In the genomic region with DNA sequence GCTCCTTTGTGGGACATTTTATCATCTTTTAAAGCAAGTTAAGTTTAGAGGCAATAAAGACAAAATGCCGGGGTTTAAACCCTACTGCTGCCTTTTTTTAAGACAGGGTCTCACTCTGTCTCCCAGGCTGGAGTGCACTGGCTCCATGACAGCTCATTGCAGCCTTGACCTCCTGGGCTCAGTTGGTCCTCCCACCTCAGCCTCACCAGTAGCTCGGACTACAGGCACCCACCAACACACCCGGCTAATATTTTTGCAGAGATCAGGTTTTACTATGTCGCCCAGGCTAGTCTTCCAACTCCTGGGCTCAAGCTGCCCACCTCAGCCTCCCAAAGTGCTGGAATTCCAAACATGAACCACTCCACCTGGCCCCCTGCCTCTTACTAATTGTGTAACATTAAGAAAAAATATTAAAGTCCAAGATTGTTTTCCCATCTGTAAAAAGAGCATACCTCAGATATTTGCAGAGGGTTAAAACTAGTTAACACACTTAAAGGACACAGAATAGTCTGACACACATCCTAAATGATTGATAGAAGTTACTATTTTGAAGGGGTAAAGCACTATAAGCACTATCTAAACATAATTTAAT, we compare ENCODE assay signal across 13 cellular contexts. TPM values are rescaled to one million over a fixed set of nuclear protein-coding genes. Genes with fewer than 3 reads are reported as not detected.
A peak's percentile ranks its signal among the peaks of the same experiment; 100 is the strongest.
DNase-seq lines count a peak whose midpoint lies in the region; TF ChIP-seq lines count a peak whose summit lies in the region.
"Had no signal": no experiment of that assay in that cellular context is flagged by ENCODE, and none has a peak within 500 bp of the region (broad histone marks: within the 10 kb centered on the region; RNA-seq: fewer than 3 reads in every experiment).

No MANE protein-coding gene starts in this region.

- H3K79me2 ChIP-seq in MM.1S (ENCODE audit: low read length) = peaks cover 100% of the 10 kb centered on the region

- H4K20me1 ChIP-seq in MM.1S (ENCODE audit: insufficient read depth, low read length) = peaks cover 96% of the 10 kb centered on the region

- peak overlapping the region; percentile 11; the same call in 1 of the 2 replicates for H3K27ac ChIP-seq in MM.1S (ENCODE audit: low read length)

- peaks cover 88% of the 10 kb centered on the region for H3K4me1 Mint-ChIP-seq in activated CD4-positive, alpha-beta memory T cell treated with anti-CD3 and anti-CD28 coated beads for 36 hours (ENCODE audit: low read depth)
- peaks cover 85% of the 10 kb centered on the region for H3K4me1 Mint-ChIP-seq in activated CD4-positive, alpha-beta memory T cell treated with anti-CD3 and anti-CD28 coated beads, Interleukin-2, amount 10 ng/mL, durations not matched to agents 7 days and 5 days
- H3K4me1 Mint-ChIP-seq in brain (peaks cover 94% of the 10 kb centered on the region), progenitor cell of endocrine pancreas (ENCODE audit: low read depth) (peaks cover 40% of the 10 kb centered on the region)

- no peaks in the 10 kb centered on the region for H3K27me3 ChIP-seq in MM.1S (replicated peaks; ENCODE audit: insufficient read depth, low read length)

- no peaks in the 10 kb centered on the region for H3K27me3 Mint-ChIP-seq in activated CD4-positive, alpha-beta memory T cell treated with anti-CD3 and anti-CD28 coated beads for 36 hours
- H3K27me3 Mint-ChIP-seq in activated CD4-positive, alpha-beta memory T cell treated with anti-CD3 and anti-CD28 coated beads, Interleukin-2, amount 10 ng/mL, durations not matched to agents 7 days and 5 days = no peaks in the 10 kb centered on the region
- H3K27me3 Mint-ChIP-seq in brain (no peaks in the 10 kb centered on the region), progenitor cell of endocrine pancreas (no peaks in the 10 kb centered on the region)

- no peak overlapping the region for H3K4me3 ChIP-seq in MM.1S (ENCODE audit: low read length)

- H3K9me3 Mint-ChIP-seq in activated CD4-positive, alpha-beta memory T cell treated with anti-CD3 and anti-CD28 coated beads for 36 hours = no peaks in the 10 kb centered on the region
- H3K9me3 Mint-ChIP-seq in activated CD4-positive, alpha-beta memory T cell treated with anti-CD3 and anti-CD28 coated beads, Interleukin-2, amount 10 ng/mL, durations not matched to agents 7 days and 5 days = no peaks in the 10 kb centered on the region
- H3K9me3 Mint-ChIP-seq in brain (no peaks in the 10 kb centered on the region), progenitor cell of endocrine pancreas (ENCODE audit: low read depth) (no peaks in the 10 kb centered on the region)

- CTCF ChIA-PET in activated CD4-positive, alpha-beta memory T cell treated with anti-CD3 and anti-CD28 coated beads for 36 hours (lab: Charles Lee) = interaction anchor here (1.6 kb wide), 1 partner anchor 8 kb away, joined by 3 read pairs; no protein-coding TSS in a partner anchor
- CTCF ChIA-PET in activated CD4-positive, alpha-beta memory T cell treated with anti-CD3 and anti-CD28 coated beads, Interleukin-2, amount 10 ng/mL, durations not matched to agents 7 days and 5 days (lab: Charles Lee) = interaction anchor here (0.6 kb wide), 1 partner anchor 23 kb away, joined by 3 read pairs; no protein-coding TSS in a partner anchor

- no peak for DNase-seq in activated CD4-positive, alpha-beta memory T cell treated with anti-CD3 and anti-CD28 coated beads for 36 hours
- DNase-seq in activated CD4-positive, alpha-beta memory T cell treated with anti-CD3 and anti-CD28 coated beads, Interleukin-2, amount 10 ng/mL, durations not matched to agents 7 days and 5 days = no peak
- DNase-seq in MM.1S (no peak), progenitor cell of endocrine pancreas (ENCODE audit: low spot score, unreplicated experiment) (no peak), NCI-H226 (no peak), Kasumi-1 (lab: John Stamatoyannopoulos, UW) (no peak), GDM1 (lab: John Stamatoyannopoulos, UW) (no peak)
- DNase-seq: dermis blood vessel endothelial cell; hippocampal formation; NCI-H1092 treated with DMSO at 0.1 percent for 48 hours; retina; stimulated activated CD4-positive, alpha-beta T cell treated with anti-CD3 and anti-CD28 coated beads, Interleukin-1b, Interleukin-23, amount 100 ng/mL, for 48 hours had no signal

- H3K36me3 ChIP-seq in MM.1S (replicated peaks; ENCODE audit: insufficient read depth, low read length) = peaks cover 6% of the 10 kb centered on the region

- H3K36me3 Mint-ChIP-seq in activated CD4-positive, alpha-beta memory T cell treated with anti-CD3 and anti-CD28 coated beads for 36 hours = peaks cover 47% of the 10 kb centered on the region
- peaks cover 58% of the 10 kb centered on the region for H3K36me3 Mint-ChIP-seq in activated CD4-positive, alpha-beta memory T cell treated with anti-CD3 and anti-CD28 coated beads, Interleukin-2, amount 10 ng/mL, durations not matched to agents 7 days and 5 days (ENCODE audit: low read depth)
- H3K36me3 Mint-ChIP-seq in brain (peaks cover 32% of the 10 kb centered on the region), progenitor cell of endocrine pancreas (ENCODE audit: insufficient read depth) (peaks cover 13% of the 10 kb centered on the region)

- no peak overlapping the region for H3K4me3 Mint-ChIP-seq in activated CD4-positive, alpha-beta memory T cell treated with anti-CD3 and anti-CD28 coated beads for 36 hours
- no peak overlapping the region for H3K4me3 Mint-ChIP-seq in activated CD4-positive, alpha-beta memory T cell treated with anti-CD3 and anti-CD28 coated beads, Interleukin-2, amount 10 ng/mL, durations not matched to agents 7 days and 5 days
- H3K4me3 Mint-ChIP-seq in brain = peak overlapping the region in 3 of 5 experiments; percentile 24 to 45 (median 34)
- no peak overlapping the region for H3K4me3 Mint-ChIP-seq in progenitor cell of endocrine pancreas (ENCODE audit: low read depth)

- TF ChIP-seq CTCF in MM.1S (IDR thresholded peaks at IDR 0.05; ENCODE audit: low read length) (no peak), brain (conservative IDR thresholded peaks at IDR 0.05) (no peak), progenitor cell of endocrine pancreas (IDR thresholded peaks at IDR 0.05; ENCODE audit: unreplicated experiment) (no peak)

- POLR2A ChIA-PET in activated CD4-positive, alpha-beta memory T cell treated with anti-CD3 and anti-CD28 coated beads for 36 hours (lab: Charles Lee) = no interaction called here
- POLR2A ChIA-PET in activated CD4-positive, alpha-beta memory T cell treated with anti-CD3 and anti-CD28 coated beads, Interleukin-2, amount 10 ng/mL, durations not matched to agents 7 days and 5 days (lab: Charles Lee) = interaction anchor here (0.7 to 1.6 kb wide), 3 partner anchors 8 to 65 kb away, joined by 3 to 10 read pairs (median 8); no protein-coding TSS in a partner anchor

- H2AFZ ChIP-seq in MM.1S (ENCODE audit: low read length) = no peak overlapping the region

- H3K9me2 ChIP-seq in MM.1S (replicated peaks; ENCODE audit: insufficient read depth, low read length) = no peaks in the 10 kb centered on the region

- H3K9ac ChIP-seq in MM.1S (ENCODE audit: low read length) = no peak overlapping the region

- peak overlapping the region; percentile 64 for H3K27ac Mint-ChIP-seq in activated CD4-positive, alpha-beta memory T cell treated with anti-CD3 and anti-CD28 coated beads for 36 hours
- no peak overlapping the region for H3K27ac Mint-ChIP-seq in activated CD4-positive, alpha-beta memory T cell treated with anti-CD3 and anti-CD28 coated beads, Interleukin-2, amount 10 ng/mL, durations not matched to agents 7 days and 5 days
- H3K27ac Mint-ChIP-seq in brain = peak overlapping the region in 2 of 5 experiments; percentile 51 to 82
- peak overlapping the region; percentile 86 for H3K27ac Mint-ChIP-seq in progenitor cell of endocrine pancreas

- H3K9me3 ChIP-seq in MM.1S (replicated peaks; ENCODE audit: insufficient read depth, low read length) = no peaks in the 10 kb centered on the region

- peaks cover 41% of the 10 kb centered on the region for H3F3A ChIP-seq in MM.1S (ENCODE audit: insufficient read depth, low read length)

- H3K4me2 ChIP-seq in MM.1S (ENCODE audit: low read depth, low read length) = peak overlapping the region; percentile 44; the same call in 1 of the 2 replicates

- H3K4me1 ChIP-seq in MM.1S (ENCODE audit: low read length) = peaks cover 50% of the 10 kb centered on the region

- intact Hi-C loops in activated CD4-positive, alpha-beta memory T cell treated with anti-CD3 and anti-CD28 coated beads for 36 hours (cut with micrococcal nuclease) = loop anchor here (10.0 kb wide), 1 partner anchor 519 kb away; no protein-coding TSS in a partner anchor

RNA-seq across cellular contexts. Expression of a gene that starts 9.8 kb away (rescaled TPM):
- 100 to 1,000 TPM; 398 to 400 TPM for total RNA-seq in activated CD4-positive, alpha-beta memory T cell treated with anti-CD3 and anti-CD28 coated beads for 36 hours
- total RNA-seq in activated CD4-positive, alpha-beta memory T cell treated with anti-CD3 and anti-CD28 coated beads, Interleukin-2, amount 10 ng/mL, durations not matched to agents 7 days and 5 days = 100 to 1,000 TPM; 355 to 366 TPM
- polyA plus RNA-seq in brain (ENCODE audit: insufficient read depth, low read depth, low replicate concordance) = 297 TPM
- total RNA-seq in progenitor cell of endocrine pancreas = 400 and 416 TPM in 2 replicates

Comparison
In these comparisons a context has a peak if more than half of its experiments do, and no peak if none do; other contexts are left out.
1. H3K4me3 Mint-ChIP-seq: peak in brain (3 of 5); none in activated CD4-positive, alpha-beta memory T cell treated with anti-CD3 and anti-CD28 coated beads for 36 hours (single experiment), activated CD4-positive, alpha-beta memory T cell treated with anti-CD3 and anti-CD28 coated beads, Interleukin-2, amount 10 ng/mL, durations not matched to agents 7 days and 5 days (single experiment) and progenitor cell of endocrine pancreas (single experiment).